ENCODE assay signal across 8 cellular contexts in the genomic region with DNA sequence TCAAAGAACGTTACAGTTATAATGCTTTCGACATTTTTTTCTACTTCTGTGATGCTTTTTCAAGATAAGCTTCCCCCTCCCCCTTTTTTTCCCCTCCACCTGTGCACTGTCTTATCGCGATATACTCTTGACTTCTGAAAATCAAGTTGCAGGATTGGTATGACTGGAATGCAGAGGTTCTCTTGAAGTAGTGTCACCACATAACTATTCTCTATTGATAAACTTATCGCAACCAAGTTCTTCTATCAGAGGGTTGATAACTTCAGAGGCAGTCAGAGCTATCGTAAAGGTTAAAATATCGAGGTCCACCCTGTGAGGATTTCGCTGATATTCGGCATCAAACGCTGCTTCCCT. TPM values are rescaled to one million over a fixed set of nuclear protein-coding genes. Genes with fewer than 3 reads are reported as not detected.
DNase-seq lines count a peak whose midpoint lies in the region; ATAC-seq, FAIRE-seq and TF ChIP-seq lines count a peak whose summit lies in the region.

No MANE protein-coding gene starts in this region.

- intact Hi-C loops in HepG2 (cut with micrococcal nuclease; ENCODE audit: unreplicated experiment), result loop anchor here (10.0 kb wide), 1 partner anchor 124 kb away; a partner anchor contains a TSS

- DNase-seq in HL-60 (ENCODE audit: low read depth in 1 of 2, low spot score in 1 of 2), result no peak
- peak; percentile 40 for DNase-seq in amniotic epithelial cell (ENCODE audit: low read depth)
- peak; percentile 52 for DNase-seq in HepG2 (ENCODE audit: low spot score)
- no peak for DNase-seq in type B pancreatic cell (ENCODE audit: extremely low spot score, unreplicated experiment)
- DNase-seq in NCI-H146 (lab: John Stamatoyannopoulos, UW), result no peak
- DNase-seq in OCI-M1 (lab: John Stamatoyannopoulos, UW), result no peak

- H3K27ac ChIP-seq in BLaER1 (peak overlapping the region; percentile 93), HL-60 (replicated peaks) (peak overlapping the region; percentile 49), HepG2 (ENCODE audit: extremely low read length, insufficient read depth, low read length) (peak overlapping the region; percentile 83)

- under 1% methylated on average over 10 of the region's 10 CpGs for WGBS in HepG2 (ENCODE audit: low lambda C conversion rate)

- no peak for TF ChIP-seq POLR2A in HepG2 (IDR thresholded peaks at IDR 0.05; ENCODE audit: insufficient read depth in 1 of 2, low read depth in 2 of 2, low read length in 2 of 2)

- POLR2A ChIA-PET in HepG2 (lab: Yijun Ruan, JAX), result interaction anchor here (0.8 to 1.5 kb wide), 4 partner anchors 59 to 141 kb away, joined by 3 to 9 read pairs (median 4); a partner anchor contains a TSS

- peaks cover 36% of the 10 kb centered on the region for H4K20me1 ChIP-seq in BLaER1
- H4K20me1 ChIP-seq in HepG2 (ENCODE audit: insufficient read depth, low read length), result no peaks in the 10 kb centered on the region

- H3K9ac ChIP-seq in BLaER1 (peak overlapping the region; percentile 95), HepG2 (ENCODE audit: insufficient read depth, low read depth, low read length) (peak overlapping the region; percentile 87)

- peaks cover 6% of the 10 kb centered on the region for H3K27me3 Mint-ChIP-seq in type B pancreatic cell

- no peak; the same call in 2 of the 3 replicates for ATAC-seq in HepG2
- no peak for ATAC-seq in HG03025 (IDR thresholded peaks at IDR 0.05; ENCODE audit: low FRiP score, unreplicated experiment)

- TF ChIP-seq CTCF in HL-60 (IDR thresholded peaks at IDR 0.05; ENCODE audit: insufficient read depth, low read length) (no peak), HepG2 (CRISPR knock-in tag; IDR thresholded peaks at IDR 0.05) (no peak), type B pancreatic cell (conservative IDR thresholded peaks at IDR 0.05) (no peak)

- in situ Hi-C loops in HepG2 (cut with HindIII; ENCODE audit: extremely low pct_ligation_motif_present, low pct_unique_long_range_greater_than_20kb), result no loop called here

- H3K4me3 ChIP-seq in BLaER1 (peak overlapping the region; percentile 83), HL-60 (replicated peaks; ENCODE audit: insufficient read depth, low read length) (peak overlapping the region; percentile 89), HepG2 (replicated peaks in 1 of 3; ENCODE audit: insufficient read depth in 1 of 3, low read depth in 2 of 3, low read length in 3 of 3) (peak overlapping the region; percentile 74 to 96 (median 84))

- TF ChIP-seq EP300 in HepG2 (IDR thresholded peaks at IDR 0.05; ENCODE audit: low read depth in 2 of 2, low read length in 2 of 2) (no peak), HepG2 (CRISPR knock-in tag; IDR thresholded peaks at IDR 0.05; ENCODE audit: borderline replicate concordance) (no peak)

- no peaks in the 10 kb centered on the region for H3K9me3 Mint-ChIP-seq in type B pancreatic cell

- no peak for TF ChIP-seq RAD21 in HepG2 (CRISPR knock-in tag; IDR thresholded peaks at IDR 0.05)

- no peak overlapping the region for H2AFZ ChIP-seq in HepG2 (ENCODE audit: low read length)

- H3K4me1 ChIP-seq in BLaER1 (peaks cover 22% of the 10 kb centered on the region), HepG2 (ENCODE audit: insufficient read depth, low read length) (peaks cover 34% of the 10 kb centered on the region)

- CTCF ChIA-PET in HepG2 (lab: Yijun Ruan, JAX; ENCODE audit: low intra/inter-chr PET ratio, low total read pairs), result interaction anchor here (0.6 kb wide), 1 partner anchor 12 kb away, joined by 3 read pairs; no protein-coding TSS in a partner anchor

- peaks cover 32% of the 10 kb centered on the region for H3K4me1 Mint-ChIP-seq in type B pancreatic cell (ENCODE audit: unreplicated experiment)

- peaks cover 15% of the 10 kb centered on the region for H3K79me2 ChIP-seq in HepG2 (ENCODE audit: insufficient read depth, low read length)

- no peaks in the 10 kb centered on the region for H3K36me3 Mint-ChIP-seq in type B pancreatic cell

- peak overlapping the region; percentile 91 for H3K4me3 Mint-ChIP-seq in type B pancreatic cell

- H3K9me3 ChIP-seq in BLaER1 (no peaks in the 10 kb centered on the region), HepG2 (ENCODE audit: low read length) (no peaks in the 10 kb centered on the region)

- H3K4me2 ChIP-seq in BLaER1 (peak overlapping the region; percentile 83), HepG2 (ENCODE audit: low read depth, low read length) (peak overlapping the region; percentile 86)

- H3K36me3 ChIP-seq in BLaER1 (peaks cover 8% of the 10 kb centered on the region; the same call in 1 of the 2 replicates), HepG2 (replicated peaks in 1 of 2; ENCODE audit: control insufficient read depth in 1 of 2, insufficient read depth in 2 of 2, low read length in 2 of 2) (no peaks in the 10 kb centered on the region)

- peak overlapping the region; percentile 92 for H3K27ac Mint-ChIP-seq in type B pancreatic cell

- BruUV-seq in HepG2 (replicated peaks; lab: Mats Ljungman, UMichigan), result no TSS peak

- H3K27me3 ChIP-seq in BLaER1, result no peaks in the 10 kb centered on the region
- no peaks in the 10 kb centered on the region for H3K27me3 ChIP-seq in HL-60 (ENCODE audit: insufficient read depth, poor library complexity, severe bottlenecking)
- peaks cover 0 to 5% of the 10 kb centered on the region in 2 experiments; a peak in 2 of 5 replicates for H3K27me3 ChIP-seq in HepG2 (ENCODE audit: control insufficient read depth in 1 of 2, insufficient read depth in 2 of 2, low read length in 2 of 2)

- no peak for FAIRE-seq in HepG2 (lab: Jason Lieb, UNC)

RNA-seq across cellular contexts. Expression of a gene that starts 0.8 kb away (rescaled TPM):
- 13.8 and 14.1 TPM in 2 replicates for total RNA-seq in HepG2 (2016; rRNA removed; fragmentation: Illumina TruSeq; extraction: Trizol)
- total RNA-seq in HepG2 (2016; cell fraction: cytosol; rRNA removed; fragmentation: Illumina TruSeq; extraction: Trizol; ENCODE audit: low read depth), result 3.2 and 3.6 TPM in 2 replicates
- total RNA-seq in HepG2 (2016; cell fraction: insoluble cytoplasmic fraction; rRNA removed; fragmentation: Illumina TruSeq; extraction: Trizol), result 14.0 and 14.4 TPM in 2 replicates
- total RNA-seq in HepG2 (2016; cell fraction: membrane; rRNA removed; fragmentation: Illumina TruSeq; extraction: Trizol), result 5.5 and 6.4 TPM in 2 replicates
- total RNA-seq in HepG2 (2016; cell fraction: nucleus; rRNA removed; fragmentation: Illumina TruSeq; extraction: Trizol), result 5.3 and 7.2 TPM in 2 replicates
- 3.7 and 5.1 TPM in 2 replicates for polyA plus RNA-seq in HepG2 (2011; rRNA removed)
- polyA plus RNA-seq in HepG2 (2011; cell fraction: cytosol; rRNA removed), result 3.5 and 4.1 TPM in 2 replicates
- 2.3 TPM in 2 replicates for polyA plus RNA-seq in HepG2 (2011; cell fraction: nucleus; rRNA removed)
- polyA plus RNA-seq in HepG2 (2012), result 7.8 and 11.2 TPM in 2 replicates
- polyA plus RNA-seq in HepG2 (2016; cell fraction: cytosol; fragmentation: Illumina TruSeq; extraction: Trizol; ENCODE audit: low read depth), result 3.3 and 3.7 TPM in 2 replicates
- polyA plus RNA-seq in HepG2 (2016; cell fraction: insoluble cytoplasmic fraction; fragmentation: Illumina TruSeq; extraction: Trizol; ENCODE audit: low read depth), result 21.5 and 23.1 TPM in 2 replicates
- polyA plus RNA-seq in HepG2 (2016; cell fraction: membrane; fragmentation: Illumina TruSeq; extraction: Trizol; ENCODE audit: low read depth), result 4.6 and 5.5 TPM in 2 replicates
- 11.3 and 14.0 TPM in 2 replicates for polyA plus RNA-seq in HepG2 (2016; cell fraction: nucleus; fragmentation: Illumina TruSeq; extraction: Trizol; ENCODE audit: insufficient read depth, low read depth)
- 2.5 and 3.4 TPM in 2 replicates for polyA minus RNA-seq in HepG2 (2011; rRNA and poly(A)+ RNA removed; ENCODE audit: low replicate concordance)
- 4.6 and 6.5 TPM in 2 replicates for polyA minus RNA-seq in HepG2 (2011; cell fraction: cytosol; rRNA and poly(A)+ RNA removed)
- 1.9 and 3.0 TPM in 2 replicates for polyA minus RNA-seq in HepG2 (2011; cell fraction: nucleus; rRNA and poly(A)+ RNA removed)
- total RNA-seq in type B pancreatic cell (ENCODE audit: low replicate concordance), result 15.3 and 19.2 TPM in 2 replicates

RNA-seq across cellular contexts. Expression of a gene that starts 6.5 kb away (rescaled TPM):
- total RNA-seq in HepG2 (2016; rRNA removed; fragmentation: Illumina TruSeq; extraction: Trizol), result 3.6 and 3.7 TPM in 2 replicates
- 1.1 and 1.4 TPM in 2 replicates for total RNA-seq in HepG2 (2016; cell fraction: cytosol; rRNA removed; fragmentation: Illumina TruSeq; extraction: Trizol; ENCODE audit: low read depth)
- total RNA-seq in HepG2 (2016; cell fraction: insoluble cytoplasmic fraction; rRNA removed; fragmentation: Illumina TruSeq; extraction: Trizol), result 4.1 TPM in 2 replicates
- total RNA-seq in HepG2 (2016; cell fraction: membrane; rRNA removed; fragmentation: Illumina TruSeq; extraction: Trizol), result 2.8 and 2.9 TPM in 2 replicates
- 2.5 and 3.7 TPM in 2 replicates for total RNA-seq in HepG2 (2016; cell fraction: nucleus; rRNA removed; fragmentation: Illumina TruSeq; extraction: Trizol)
- 2.2 and 2.5 TPM in 2 replicates for polyA plus RNA-seq in HepG2 (2011; rRNA removed)
- 2.4 and 2.9 TPM in 2 replicates for polyA plus RNA-seq in HepG2 (2011; cell fraction: cytosol; rRNA removed)
- polyA plus RNA-seq in HepG2 (2011; cell fraction: nucleus; rRNA removed), result 1.6 and 6.8 TPM in 2 replicates
- 1.7 and 2.6 TPM in 2 replicates for polyA plus RNA-seq in HepG2 (2012)
- 0.73 and 0.79 TPM in 2 replicates for polyA plus RNA-seq in HepG2 (2016; cell fraction: cytosol; fragmentation: Illumina TruSeq; extraction: Trizol; ENCODE audit: low read depth)
- 3.1 and 4.0 TPM in 2 replicates for polyA plus RNA-seq in HepG2 (2016; cell fraction: insoluble cytoplasmic fraction; fragmentation: Illumina TruSeq; extraction: Trizol; ENCODE audit: low read depth)
- 1.5 and 1.8 TPM in 2 replicates for polyA plus RNA-seq in HepG2 (2016; cell fraction: membrane; fragmentation: Illumina TruSeq; extraction: Trizol; ENCODE audit: low read depth)
- 4.2 TPM in 2 replicates for polyA plus RNA-seq in HepG2 (2016; cell fraction: nucleus; fragmentation: Illumina TruSeq; extraction: Trizol; ENCODE audit: insufficient read depth, low read depth)
- 1.7 and 2.3 TPM in 2 replicates for polyA minus RNA-seq in HepG2 (2011; rRNA and poly(A)+ RNA removed; ENCODE audit: low replicate concordance)
- polyA minus RNA-seq in HepG2 (2011; cell fraction: cytosol; rRNA and poly(A)+ RNA removed), result 0.99 and 1.4 TPM in 2 replicates
- 2.2 and 3.0 TPM in 2 replicates for polyA minus RNA-seq in HepG2 (2011; cell fraction: nucleus; rRNA and poly(A)+ RNA removed)
- 1.1 and 4.8 TPM in 2 replicates for total RNA-seq in type B pancreatic cell (ENCODE audit: low replicate concordance)

RNA-seq across cellular contexts. Expression of a gene that starts 24.2 kb away (rescaled TPM):
- not detected in 2 replicates for total RNA-seq in HepG2 (2016; rRNA removed; fragmentation: Illumina TruSeq; extraction: Trizol)
- total RNA-seq in HepG2 (2016; cell fraction: cytosol; rRNA removed; fragmentation: Illumina TruSeq; extraction: Trizol; ENCODE audit: low read depth), result not detected in 2 replicates
- not detected in 2 replicates for total RNA-seq in HepG2 (2016; cell fraction: insoluble cytoplasmic fraction; rRNA removed; fragmentation: Illumina TruSeq; extraction: Trizol)
- not detected in 2 replicates for total RNA-seq in HepG2 (2016; cell fraction: membrane; rRNA removed; fragmentation: Illumina TruSeq; extraction: Trizol)
- total RNA-seq in HepG2 (2016; cell fraction: nucleus; rRNA removed; fragmentation: Illumina TruSeq; extraction: Trizol), result 0.47 TPM in 1 of 2 replicates, not detected in the other
- not detected in 2 replicates for polyA plus RNA-seq in HepG2 (2011; rRNA removed)
- polyA plus RNA-seq in HepG2 (2011; cell fraction: cytosol; rRNA removed), result not detected in 2 replicates
- polyA plus RNA-seq in HepG2 (2011; cell fraction: nucleus; rRNA removed), result 0.17 and 0.76 TPM in 2 replicates
- polyA plus RNA-seq in HepG2 (2012), result not detected in 2 replicates
- not detected in 2 replicates for polyA plus RNA-seq in HepG2 (2016; cell fraction: cytosol; fragmentation: Illumina TruSeq; extraction: Trizol; ENCODE audit: low read depth)
- not detected in 2 replicates for polyA plus RNA-seq in HepG2 (2016; cell fraction: insoluble cytoplasmic fraction; fragmentation: Illumina TruSeq; extraction: Trizol; ENCODE audit: low read depth)
- not detected in 2 replicates for polyA plus RNA-seq in HepG2 (2016; cell fraction: membrane; fragmentation: Illumina TruSeq; extraction: Trizol; ENCODE audit: low read depth)
- not detected in 2 replicates for polyA plus RNA-seq in HepG2 (2016; cell fraction: nucleus; fragmentation: Illumina TruSeq; extraction: Trizol; ENCODE audit: insufficient read depth, low read depth)
- not detected in 2 replicates for polyA minus RNA-seq in HepG2 (2011; rRNA and poly(A)+ RNA removed; ENCODE audit: low replicate concordance)
- not detected in 2 replicates for polyA minus RNA-seq in HepG2 (2011; cell fraction: cytosol; rRNA and poly(A)+ RNA removed)
- polyA minus RNA-seq in HepG2 (2011; cell fraction: nucleus; rRNA and poly(A)+ RNA removed), result not detected in 2 replicates
- total RNA-seq in type B pancreatic cell (ENCODE audit: low replicate concordance), result 1.1 TPM in 1 of 2 replicates, not detected in the other

RNA-seq across cellular contexts. Expression of a gene that starts 40.4 kb away (rescaled TPM):
- 0.35 and 0.53 TPM in 2 replicates for total RNA-seq in HepG2 (2016; rRNA removed; fragmentation: Illumina TruSeq; extraction: Trizol)
- total RNA-seq in HepG2 (2016; cell fraction: cytosol; rRNA removed; fragmentation: Illumina TruSeq; extraction: Trizol; ENCODE audit: low read depth), result 1.4 and 1.6 TPM in 2 replicates
- 0.28 and 0.37 TPM in 2 replicates for total RNA-seq in HepG2 (2016; cell fraction: insoluble cytoplasmic fraction; rRNA removed; fragmentation: Illumina TruSeq; extraction: Trizol)
- total RNA-seq in HepG2 (2016; cell fraction: membrane; rRNA removed; fragmentation: Illumina TruSeq; extraction: Trizol), result 0.90 and 0.93 TPM in 2 replicates
- total RNA-seq in HepG2 (2016; cell fraction: nucleus; rRNA removed; fragmentation: Illumina TruSeq; extraction: Trizol), result 0.16 and 0.31 TPM in 2 replicates
- polyA plus RNA-seq in HepG2 (2011; rRNA removed), result 0.55 and 0.60 TPM in 2 replicates
- polyA plus RNA-seq in HepG2 (2011; cell fraction: cytosol; rRNA removed), result 0.60 and 0.64 TPM in 2 replicates
- polyA plus RNA-seq in HepG2 (2011; cell fraction: nucleus; rRNA removed), result 0.27 and 0.33 TPM in 2 replicates
- polyA plus RNA-seq in HepG2 (2012), result 0.39 and 0.51 TPM in 2 replicates
- 1.9 and 2.0 TPM in 2 replicates for polyA plus RNA-seq in HepG2 (2016; cell fraction: cytosol; fragmentation: Illumina TruSeq; extraction: Trizol; ENCODE audit: low read depth)
- 0.54 and 0.55 TPM in 2 replicates for polyA plus RNA-seq in HepG2 (2016; cell fraction: insoluble cytoplasmic fraction; fragmentation: Illumina TruSeq; extraction: Trizol; ENCODE audit: low read depth)
- polyA plus RNA-seq in HepG2 (2016; cell fraction: membrane; fragmentation: Illumina TruSeq; extraction: Trizol; ENCODE audit: low read depth), result 0.90 and 1.1 TPM in 2 replicates
- polyA plus RNA-seq in HepG2 (2016; cell fraction: nucleus; fragmentation: Illumina TruSeq; extraction: Trizol; ENCODE audit: insufficient read depth, low read depth), result 0.41 TPM in 2 replicates
- polyA minus RNA-seq in HepG2 (2011; rRNA and poly(A)+ RNA removed; ENCODE audit: low replicate concordance), result 0.42 and 0.63 TPM in 2 replicates
- not detected in 2 replicates for polyA minus RNA-seq in HepG2 (2011; cell fraction: cytosol; rRNA and poly(A)+ RNA removed)
- 0.25 and 0.39 TPM in 2 replicates for polyA minus RNA-seq in HepG2 (2011; cell fraction: nucleus; rRNA and poly(A)+ RNA removed)
- total RNA-seq in type B pancreatic cell (ENCODE audit: low replicate concordance), result 0.74 and 2.7 TPM in 2 replicates

RNA-seq across cellular contexts. Expression of a gene that starts 58.5 kb away (rescaled TPM):
- 89.1 and 91.1 TPM in 2 replicates for total RNA-seq in HepG2 (2016; rRNA removed; fragmentation: Illumina TruSeq; extraction: Trizol)
- 37.5 and 47.3 TPM in 2 replicates for total RNA-seq in HepG2 (2016; cell fraction: cytosol; rRNA removed; fragmentation: Illumina TruSeq; extraction: Trizol; ENCODE audit: low read depth)
- total RNA-seq in HepG2 (2016; cell fraction: insoluble cytoplasmic fraction; rRNA removed; fragmentation: Illumina TruSeq; extraction: Trizol), result 85.4 and 88.5 TPM in 2 replicates
- 43.0 and 47.2 TPM in 2 replicates for total RNA-seq in HepG2 (2016; cell fraction: membrane; rRNA removed; fragmentation: Illumina TruSeq; extraction: Trizol)
- total RNA-seq in HepG2 (2016; cell fraction: nucleus; rRNA removed; fragmentation: Illumina TruSeq; extraction: Trizol), result 57.0 and 65.5 TPM in 2 replicates
- 90.0 and 92.5 TPM in 2 replicates for polyA plus RNA-seq in HepG2 (2011; rRNA removed)
- polyA plus RNA-seq in HepG2 (2011; cell fraction: cytosol; rRNA removed), result 85.2 and 108 TPM in 2 replicates
- polyA plus RNA-seq in HepG2 (2011; cell fraction: nucleus; rRNA removed), result 135 and 143 TPM in 2 replicates
- polyA plus RNA-seq in HepG2 (2012), result 65.0 and 84.2 TPM in 2 replicates
- polyA plus RNA-seq in HepG2 (2016; cell fraction: cytosol; fragmentation: Illumina TruSeq; extraction: Trizol; ENCODE audit: low read depth), result 41.8 and 47.0 TPM in 2 replicates
- 88.6 and 92.5 TPM in 2 replicates for polyA plus RNA-seq in HepG2 (2016; cell fraction: insoluble cytoplasmic fraction; fragmentation: Illumina TruSeq; extraction: Trizol; ENCODE audit: low read depth)
- polyA plus RNA-seq in HepG2 (2016; cell fraction: membrane; fragmentation: Illumina TruSeq; extraction: Trizol; ENCODE audit: low read depth), result 38.0 and 40.4 TPM in 2 replicates
- 111 and 123 TPM in 2 replicates for polyA plus RNA-seq in HepG2 (2016; cell fraction: nucleus; fragmentation: Illumina TruSeq; extraction: Trizol; ENCODE audit: insufficient read depth, low read depth)
- polyA minus RNA-seq in HepG2 (2011; rRNA and poly(A)+ RNA removed; ENCODE audit: low replicate concordance), result 121 and 194 TPM in 2 replicates
- 41.5 and 44.7 TPM in 2 replicates for polyA minus RNA-seq in HepG2 (2011; cell fraction: cytosol; rRNA and poly(A)+ RNA removed)
- polyA minus RNA-seq in HepG2 (2011; cell fraction: nucleus; rRNA and poly(A)+ RNA removed), result 42.4 and 52.5 TPM in 2 replicates
- total RNA-seq in type B pancreatic cell (ENCODE audit: low replicate concordance), result 63.6 and 82.2 TPM in 2 replicates

Comparison
In these comparisons a context has a peak if more than half of its experiments do, and no peak if none do; other contexts are left out.
1. DNase-seq: peak in amniotic epithelial cell (single experiment) and HepG2 (single experiment); none in HL-60 (0 of 2), type B pancreatic cell (single experiment), NCI-H146 (single experiment) and OCI-M1 (single experiment).
2. Peak in every context shown above with its lines, with median percentiles within 50 percentile points of each other: H3K27ac ChIP-seq and H3K4me3 ChIP-seq.